ENCODE assay signal across 1 cellular context in genomic region chr21:43735236-43736091, GRCh38.
TF ChIP-seq lines count a peak whose summit lies in the region.

No MANE protein-coding gene starts in this region.

TF ChIP-seq in GM23338, 12 proteins besides CTCF, POLR2A, EP300 and RAD21 (continued from another document):
- TF ChIP-seq ZNF462 (CRISPR knock-in tag; IDR thresholded peaks at IDR 0.05) (no peak), EZH2 (IDR thresholded peaks at IDR 0.05; ENCODE audit: low read depth, unreplicated experiment) (no peak), CREB1 (CRISPR knock-in tag; IDR thresholded peaks at IDR 0.05; ENCODE audit: low read depth) (no peak), EZH2phosphoT487 (IDR thresholded peaks at IDR 0.05; ENCODE audit: unreplicated experiment) (no peak), NANOG (IDR thresholded peaks at IDR 0.05; ENCODE audit: borderline replicate concordance) (no peak), POLR2AphosphoS5 (IDR thresholded peaks at IDR 0.05; ENCODE audit: low read depth) (no peak), ZNF114 (CRISPR knock-in tag; IDR thresholded peaks at IDR 0.05) (no peak), STAT1 (IDR thresholded peaks at IDR 0.05; ENCODE audit: unreplicated experiment) (no peak), REST (IDR thresholded peaks at IDR 0.05; ENCODE audit: unreplicated experiment) (no peak), ETS1 (IDR thresholded peaks at IDR 0.05) (no peak)
